Comparison of ENCODE assay signal across 1 cellular context in genomic region chr15:98927057-98927456, GRCh38.
TF ChIP-seq lines count a peak whose summit lies in the region.

No MANE protein-coding gene starts in this region.

TF ChIP-seq in SK-N-SH treated with all-trans-retinoic acid at 6 μM for 48 hours, 23 proteins besides CTCF, POLR2A, EP300 and RAD21 (continued from another document):
- TF ChIP-seq, protein P1, sequence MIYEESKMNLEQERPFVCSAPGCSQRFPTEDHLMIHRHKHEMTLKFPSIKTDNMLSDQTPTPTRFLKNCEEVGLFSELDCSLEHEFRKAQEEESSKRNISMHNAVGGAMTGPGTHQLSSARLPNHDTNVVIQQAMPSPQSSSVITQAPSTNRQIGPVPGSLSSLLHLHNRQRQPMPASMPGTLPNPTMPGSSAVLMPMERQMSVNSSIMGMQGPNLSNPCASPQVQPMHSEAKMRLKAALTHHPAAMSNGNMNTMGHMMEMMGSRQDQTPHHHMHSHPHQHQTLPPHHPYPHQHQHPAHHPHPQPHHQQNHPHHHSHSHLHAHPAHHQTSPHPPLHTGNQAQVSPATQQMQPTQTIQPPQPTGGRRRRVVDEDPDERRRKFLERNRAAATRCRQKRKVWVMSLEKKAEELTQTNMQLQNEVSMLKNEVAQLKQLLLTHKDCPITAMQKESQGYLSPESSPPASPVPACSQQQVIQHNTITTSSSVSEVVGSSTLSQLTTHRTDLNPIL (CRISPR knock-in tag; IDR thresholded peaks at IDR 0.05; ENCODE audit: low read depth) = no peak
- TF ChIP-seq TOX (CRISPR knock-in tag; IDR thresholded peaks at IDR 0.05; ENCODE audit: borderline replicate concordance) = no peak
- TF ChIP-seq ZFP30 (CRISPR knock-in tag; IDR thresholded peaks at IDR 0.05) = no peak
- TF ChIP-seq OSR1 (CRISPR knock-in tag; IDR thresholded peaks at IDR 0.05) = no peak
- no peak for TF ChIP-seq ZNF8 (CRISPR knock-in tag; IDR thresholded peaks at IDR 0.05)
- TF ChIP-seq RARB (CRISPR knock-in tag; IDR thresholded peaks at IDR 0.05) = no peak
- TF ChIP-seq ISL1 (CRISPR knock-in tag; IDR thresholded peaks at IDR 0.05) = no peak
- TF ChIP-seq ZC3H10 (CRISPR knock-in tag; IDR thresholded peaks at IDR 0.05) = no peak
- no peak for TF ChIP-seq CSRNP3 (CRISPR knock-in tag; IDR thresholded peaks at IDR 0.05)
- TF ChIP-seq, protein P2, sequence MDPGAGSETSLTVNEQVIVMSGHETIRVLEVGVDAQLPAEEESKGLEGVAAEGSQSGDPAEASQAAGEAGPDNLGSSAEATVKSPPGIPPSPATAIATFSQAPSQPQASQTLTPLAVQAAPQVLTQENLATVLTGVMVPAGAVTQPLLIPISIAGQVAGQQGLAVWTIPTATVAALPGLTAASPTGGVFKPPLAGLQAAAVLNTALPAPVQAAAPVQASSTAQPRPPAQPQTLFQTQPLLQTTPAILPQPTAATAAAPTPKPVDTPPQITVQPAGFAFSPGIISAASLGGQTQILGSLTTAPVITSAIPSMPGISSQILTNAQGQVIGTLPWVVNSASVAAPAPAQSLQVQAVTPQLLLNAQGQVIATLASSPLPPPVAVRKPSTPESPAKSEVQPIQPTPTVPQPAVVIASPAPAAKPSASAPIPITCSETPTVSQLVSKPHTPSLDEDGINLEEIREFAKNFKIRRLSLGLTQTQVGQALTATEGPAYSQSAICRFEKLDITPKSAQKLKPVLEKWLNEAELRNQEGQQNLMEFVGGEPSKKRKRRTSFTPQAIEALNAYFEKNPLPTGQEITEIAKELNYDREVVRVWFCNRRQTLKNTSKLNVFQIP (CRISPR knock-in tag; IDR thresholded peaks at IDR 0.05; ENCODE audit: borderline replicate concordance, low read depth) = no peak
- TF ChIP-seq ZFP3 (CRISPR knock-in tag; IDR thresholded peaks at IDR 0.05) = no peak
- no peak for TF ChIP-seq ZNF70 (CRISPR knock-in tag; IDR thresholded peaks at IDR 0.05)
- no peak for TF ChIP-seq TCF4 (CRISPR knock-in tag; IDR thresholded peaks at IDR 0.05; ENCODE audit: borderline replicate concordance)
- no peak for TF ChIP-seq PPARA (CRISPR knock-in tag; IDR thresholded peaks at IDR 0.05; ENCODE audit: borderline replicate concordance)
- TF ChIP-seq ZNF565 (CRISPR knock-in tag; conservative IDR thresholded peaks at IDR 0.05; ENCODE audit: low read depth) = no peak
- no peak for TF ChIP-seq GLIS3 (CRISPR knock-in tag; IDR thresholded peaks at IDR 0.05)
- TF ChIP-seq ESRRG (CRISPR knock-in tag; IDR thresholded peaks at IDR 0.05) = no peak
- no peak for TF ChIP-seq PATZ1 (CRISPR knock-in tag; IDR thresholded peaks at IDR 0.05; ENCODE audit: borderline replicate concordance)
TF ChIP-seq in SK-N-SH treated with all-trans-retinoic acid at 6 μM for 48 hours: peak in this region for 0.
